In the genomic region with DNA sequence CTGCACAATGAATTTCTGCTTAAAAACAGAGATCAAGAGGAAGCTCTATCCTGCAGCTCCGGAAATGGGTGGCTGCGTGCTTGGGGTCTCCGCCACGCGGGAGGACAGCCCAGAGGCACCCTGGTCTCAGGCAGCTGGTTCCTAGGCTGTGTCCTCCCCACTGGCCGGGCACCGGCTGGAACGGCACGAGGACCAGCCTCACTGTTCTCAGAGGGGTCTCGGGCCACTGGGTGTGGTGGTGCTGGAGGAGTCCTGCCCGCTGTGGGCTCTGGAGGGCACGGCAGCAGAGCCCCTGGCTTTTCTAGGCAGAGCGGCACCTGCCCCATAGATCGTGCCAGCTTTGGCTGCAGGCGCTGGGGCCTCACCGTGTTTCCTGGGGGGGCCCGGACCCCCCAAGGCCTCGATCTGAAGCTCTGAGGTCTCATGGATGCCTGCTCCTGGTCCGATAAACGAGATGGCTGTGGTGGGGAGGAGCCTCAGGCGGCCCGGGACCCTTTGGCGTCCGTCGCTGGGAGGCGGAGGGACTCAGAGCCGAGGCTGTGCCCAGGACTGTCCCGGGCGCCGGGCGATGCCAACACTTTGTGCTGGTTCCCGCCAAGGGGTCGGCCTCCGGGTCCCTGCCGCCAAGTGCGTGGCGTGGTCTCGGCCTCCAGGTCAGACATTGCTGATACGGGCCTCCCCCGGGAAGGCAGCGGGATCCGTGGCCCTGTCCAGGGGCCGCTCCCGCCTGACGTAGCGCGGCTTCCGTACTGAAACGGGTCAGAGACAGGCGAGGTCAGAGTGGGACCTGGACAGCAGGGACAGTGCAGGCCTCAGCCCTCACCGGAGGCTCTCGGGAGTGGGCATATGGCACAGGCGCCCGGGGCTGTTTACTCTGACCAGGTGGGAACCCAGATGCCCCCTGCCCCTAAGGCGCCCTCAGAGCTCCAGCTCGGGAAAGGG, we compare ENCODE assay signal across 19 cellular contexts. TPM values are rescaled to one million over a fixed set of nuclear protein-coding genes. Genes with fewer than 3 reads are reported as not detected.
A peak's percentile ranks its signal among the peaks of the same experiment; 100 is the strongest.
DNase-seq lines count a peak whose midpoint lies in the region; ATAC-seq, FAIRE-seq and TF ChIP-seq lines count a peak whose summit lies in the region.
"Had no signal": no experiment of that assay in that cellular context is flagged by ENCODE, and none has a peak within 500 bp of the region (broad histone marks: within the 10 kb centered on the region; RNA-seq: fewer than 3 reads in every experiment).

No MANE protein-coding gene starts in this region.

- peaks cover 0 to 11% (median 7%) of the 10 kb centered on the region in 4 donors for H3K4me1 ChIP-seq in right lobe of liver
- peaks cover 14% of the 10 kb centered on the region for H3K4me1 ChIP-seq in HepG2 (ENCODE audit: insufficient read depth, low read length)
- H3K4me1 ChIP-seq in esophagus muscularis mucosa, result peaks cover 12 to 16% (median 14%) of the 10 kb centered on the region in 4 donors

- H3K27me3 Mint-ChIP-seq in glutamatergic neuron (ENCODE audit: unreplicated experiment) (peaks cover 3% of the 10 kb centered on the region), osteocyte (ENCODE audit: unreplicated experiment) (no peaks in the 10 kb centered on the region)
- H3K27me3 Mint-ChIP-seq: central memory CD8-positive, alpha-beta T cell had no signal

- H2AFZ ChIP-seq in HepG2 (ENCODE audit: low read length), result no peak overlapping the region

- no peak overlapping the region for H3K27ac ChIP-seq in right lobe of liver
- no peak overlapping the region for H3K27ac ChIP-seq in HepG2 (ENCODE audit: extremely low read length, insufficient read depth, low read length)
- no peak overlapping the region for H3K27ac ChIP-seq in esophagus muscularis mucosa (replicated peaks in 1 of 4)
- H3K27ac ChIP-seq: tibial nerve, VCaP had no signal

- no peaks in the 10 kb centered on the region for H3K36me3 Mint-ChIP-seq in glutamatergic neuron (ENCODE audit: unreplicated experiment)
- peaks cover 3% of the 10 kb centered on the region for H3K36me3 Mint-ChIP-seq in osteocyte (ENCODE audit: unreplicated experiment)

- no peak for TF ChIP-seq CTCF in right lobe of liver (IDR thresholded peaks at IDR 0.05)
- no peak for TF ChIP-seq CTCF in HepG2 (CRISPR knock-in tag; IDR thresholded peaks at IDR 0.05)
- TF ChIP-seq CTCF in glutamatergic neuron (IDR thresholded peaks at IDR 0.05; ENCODE audit: partially characterized antibody, unreplicated experiment), result no peak
- no peak for TF ChIP-seq CTCF in osteocyte (IDR thresholded peaks at IDR 0.05)
- TF ChIP-seq CTCF in esophagus muscularis mucosa (IDR thresholded peaks at IDR 0.05), result no peak

- POLR2A ChIA-PET in HepG2 (lab: Yijun Ruan, JAX), result interaction anchor here (1.0 kb wide), 1 partner anchor 192 kb away, joined by 3 read pairs; no protein-coding TSS in a partner anchor

- no peak overlapping the region for H3K4me3 Mint-ChIP-seq in glutamatergic neuron (ENCODE audit: unreplicated experiment)
- H3K4me3 Mint-ChIP-seq in osteocyte (ENCODE audit: unreplicated experiment), result no peak overlapping the region
- H3K4me3 Mint-ChIP-seq: central memory CD8-positive, alpha-beta T cell had no signal

- ATAC-seq in right lobe of liver, result no peak
- no peak for ATAC-seq in HepG2
- ATAC-seq in HG03565 (IDR thresholded peaks at IDR 0.05; ENCODE audit: unreplicated experiment), result no peak
- no peak for ATAC-seq in esophagus mucosa

- no peak for TF ChIP-seq POLR2A in right lobe of liver (IDR thresholded peaks at IDR 0.05)
- no peak for TF ChIP-seq POLR2A in HepG2 (IDR thresholded peaks at IDR 0.05; ENCODE audit: insufficient read depth in 1 of 2, low read depth in 2 of 2, low read length in 2 of 2)
- no peak for TF ChIP-seq POLR2A in esophagus muscularis mucosa (IDR thresholded peaks at IDR 0.05; ENCODE audit: low read depth)

- H3K36me3 ChIP-seq in right lobe of liver (no peaks in the 10 kb centered on the region), HepG2 (replicated peaks in 1 of 2; ENCODE audit: control insufficient read depth in 1 of 2, insufficient read depth in 2 of 2, low read length in 2 of 2) (no peaks in the 10 kb centered on the region), esophagus muscularis mucosa (peaks cover 0 to 36% (median 19%) of the 10 kb centered on the region in 4 donors)

- no CpG with 5 or more reads among the region's 56 CpGs for WGBS in right lobe of liver (ENCODE audit: insufficient coverage, low coverage, low lambda C conversion rate, missing lambda C conversion rate)
- 95% methylated on average over 20 of the region's 56 CpGs for WGBS in HepG2 (ENCODE audit: low lambda C conversion rate)
- 96% methylated on average over 9 of the region's 56 CpGs for WGBS in esophagus muscularis mucosa

- no peak for FAIRE-seq in HepG2 (lab: Jason Lieb, UNC)
- FAIRE-seq: endothelial cell of umbilical vein, keratinocyte had no signal

- no peaks in the 10 kb centered on the region for H4K20me1 ChIP-seq in HepG2 (ENCODE audit: insufficient read depth, low read length)

- no peaks in the 10 kb centered on the region for H3K79me2 ChIP-seq in HepG2 (ENCODE audit: insufficient read depth, low read length)

- CTCF ChIA-PET in HepG2 (lab: Yijun Ruan, JAX; ENCODE audit: low intra/inter-chr PET ratio, low total read pairs), result no interaction called here

- in situ Hi-C loops in HepG2 (cut with HindIII; ENCODE audit: extremely low pct_ligation_motif_present, low pct_unique_long_range_greater_than_20kb), result no loop called here

- H3K9me3 Mint-ChIP-seq in glutamatergic neuron (ENCODE audit: unreplicated experiment) (peaks cover 4% of the 10 kb centered on the region), osteocyte (ENCODE audit: unreplicated experiment) (no peaks in the 10 kb centered on the region)
- H3K9me3 Mint-ChIP-seq: central memory CD8-positive, alpha-beta T cell had no signal

- H3K9me3 ChIP-seq in right lobe of liver (no peaks in the 10 kb centered on the region), HepG2 (ENCODE audit: low read length) (no peaks in the 10 kb centered on the region), esophagus muscularis mucosa (no peaks in the 10 kb centered on the region)
- H3K9me3 ChIP-seq: tibial nerve had no signal

- no peak for TF ChIP-seq RAD21 in HepG2 (CRISPR knock-in tag; IDR thresholded peaks at IDR 0.05)

- H3K4me3 ChIP-seq in right lobe of liver (no peak overlapping the region), HepG2 (replicated peaks in 1 of 3; ENCODE audit: insufficient read depth in 1 of 3, low read depth in 2 of 3, low read length in 3 of 3) (no peak overlapping the region), esophagus muscularis mucosa (no peak overlapping the region)
- H3K4me3 ChIP-seq: tibial nerve had no signal

- H3K27me3 ChIP-seq in right lobe of liver (no peaks in the 10 kb centered on the region), HepG2 (ENCODE audit: control insufficient read depth in 1 of 2, insufficient read depth in 2 of 2, low read length in 2 of 2) (no peaks in the 10 kb centered on the region), esophagus muscularis mucosa (peaks cover 0 to 17% (median 0%) of the 10 kb centered on the region in 4 donors)

- BruUV-seq in HepG2 (replicated peaks; lab: Mats Ljungman, UMichigan), result no TSS peak

- TF ChIP-seq EP300 in HepG2 (IDR thresholded peaks at IDR 0.05; ENCODE audit: low read depth in 2 of 2, low read length in 2 of 2) (no peak), HepG2 (CRISPR knock-in tag; IDR thresholded peaks at IDR 0.05; ENCODE audit: borderline replicate concordance) (no peak), esophagus muscularis mucosa (IDR thresholded peaks at IDR 0.05) (no peak)

- no peak overlapping the region for H3K4me2 ChIP-seq in HepG2 (ENCODE audit: low read depth, low read length)

- no peak overlapping the region for H3K9ac ChIP-seq in HepG2 (ENCODE audit: insufficient read depth, low read depth, low read length)

- intact Hi-C loops in right lobe of liver (cut with DNase I) (no loop called here), HepG2 (cut with micrococcal nuclease; ENCODE audit: unreplicated experiment) (no loop called here), esophagus muscularis mucosa (cut with DNase I) (no loop called here)

- H3K4me1 Mint-ChIP-seq in glutamatergic neuron (ENCODE audit: low read depth, unreplicated experiment), result peaks cover 2% of the 10 kb centered on the region
- peaks cover 9% of the 10 kb centered on the region for H3K4me1 Mint-ChIP-seq in osteocyte (ENCODE audit: unreplicated experiment)
- H3K4me1 Mint-ChIP-seq: central memory CD8-positive, alpha-beta T cell had no signal

- DNase-seq in right lobe of liver (peak; percentile 20 to 46 (median 37)), HepG2 (ENCODE audit: low spot score) (no peak), glutamatergic neuron (peak; percentile 28), osteocyte (ENCODE audit: extremely low spot score, unreplicated experiment) (peak; percentile 85), esophagus muscularis mucosa (ENCODE audit: extremely low spot score) (no peak), NCI-H187 treated with DMSO at 0.1 percent for 48 hours (lab: John Stamatoyannopoulos, UW) (no peak)
- DNase-seq: DMS79 treated with DMSO at 0.1 percent for 48 hours, NCI-H1436 treated with DMSO at 0.1 percent for 48 hours, NCI-H510A, retina had no signal

- no peak overlapping the region for H3K27ac Mint-ChIP-seq in glutamatergic neuron (ENCODE audit: unreplicated experiment)
- no peak overlapping the region for H3K27ac Mint-ChIP-seq in osteocyte (ENCODE audit: unreplicated experiment)

RNA-seq across cellular contexts. Expression of gene RNF223, which starts 8.4 kb away (rescaled TPM):
- not detected for total RNA-seq in right lobe of liver
- total RNA-seq in HepG2 (2016; rRNA removed; fragmentation: Illumina TruSeq; extraction: Trizol), result not detected in 2 replicates
- not detected in 2 replicates for total RNA-seq in HepG2 (2016; cell fraction: cytosol; rRNA removed; fragmentation: Illumina TruSeq; extraction: Trizol; ENCODE audit: low read depth)
- total RNA-seq in HepG2 (2016; cell fraction: insoluble cytoplasmic fraction; rRNA removed; fragmentation: Illumina TruSeq; extraction: Trizol), result not detected in 2 replicates
- total RNA-seq in HepG2 (2016; cell fraction: membrane; rRNA removed; fragmentation: Illumina TruSeq; extraction: Trizol), result not detected in 2 replicates
- total RNA-seq in HepG2 (2016; cell fraction: nucleus; rRNA removed; fragmentation: Illumina TruSeq; extraction: Trizol), result not detected in 2 replicates
- 0.03 and 0.05 TPM in 2 replicates for polyA plus RNA-seq in HepG2 (2011; rRNA removed)
- 0.04 TPM in 1 of 2 replicates, not detected in the other for polyA plus RNA-seq in HepG2 (2011; cell fraction: cytosol; rRNA removed)
- polyA plus RNA-seq in HepG2 (2011; cell fraction: nucleus; rRNA removed), result not detected in 2 replicates
- 0.07 and 0.08 TPM in 2 replicates for polyA plus RNA-seq in HepG2 (2012)
- polyA plus RNA-seq in HepG2 (2016; cell fraction: cytosol; fragmentation: Illumina TruSeq; extraction: Trizol; ENCODE audit: low read depth), result not detected in 2 replicates
- polyA plus RNA-seq in HepG2 (2016; cell fraction: insoluble cytoplasmic fraction; fragmentation: Illumina TruSeq; extraction: Trizol; ENCODE audit: low read depth), result not detected in 2 replicates
- polyA plus RNA-seq in HepG2 (2016; cell fraction: membrane; fragmentation: Illumina TruSeq; extraction: Trizol; ENCODE audit: low read depth), result not detected in 2 replicates
- not detected in 2 replicates for polyA plus RNA-seq in HepG2 (2016; cell fraction: nucleus; fragmentation: Illumina TruSeq; extraction: Trizol; ENCODE audit: insufficient read depth, low read depth)
- polyA minus RNA-seq in HepG2 (2011; rRNA and poly(A)+ RNA removed; ENCODE audit: low replicate concordance), result 2.1 TPM in 1 of 2 replicates, not detected in the other
- polyA minus RNA-seq in HepG2 (2011; cell fraction: cytosol; rRNA and poly(A)+ RNA removed), result not detected in 2 replicates
- polyA minus RNA-seq in HepG2 (2011; cell fraction: nucleus; rRNA and poly(A)+ RNA removed), result 0.26 TPM in 1 of 2 replicates, not detected in the other
- total RNA-seq in glutamatergic neuron (ENCODE audit: unreplicated experiment), result not detected
- not detected in 2 replicates for total RNA-seq in osteocyte
- total RNA-seq in esophagus muscularis mucosa, result not detected
- total RNA-seq in esophagus mucosa, result 22.3 TPM
- total RNA-seq: endothelial cell of umbilical vein, glomerular endothelial cell, LHCN-M2, tibial nerve had no signal
- polyA plus RNA-seq: endothelial cell of umbilical vein had no signal

RNA-seq across cellular contexts. Expression of gene C1orf159, which starts 33.4 kb away (rescaled TPM):
- total RNA-seq in right lobe of liver (1 to 10 TPM; 4.0 to 7.7 (median 6.4) TPM), HepG2 (2016; rRNA removed; fragmentation: Illumina TruSeq; extraction: Trizol) (3.8 and 6.7 TPM in 2 replicates), glutamatergic neuron (ENCODE audit: unreplicated experiment) (24.5 TPM), osteocyte (16.9 and 17.9 TPM in 2 replicates), esophagus muscularis mucosa (10 to 100 TPM in 1 of 4 donors, 1 to 10 TPM in 3; 4.2 to 11.9 (median 8.5) TPM), esophagus mucosa (9.4 TPM)
- 6.3 and 6.8 TPM in 2 replicates for total RNA-seq in HepG2 (2016; cell fraction: cytosol; rRNA removed; fragmentation: Illumina TruSeq; extraction: Trizol; ENCODE audit: low read depth)
- total RNA-seq in HepG2 (2016; cell fraction: insoluble cytoplasmic fraction; rRNA removed; fragmentation: Illumina TruSeq; extraction: Trizol), result 3.6 and 6.6 TPM in 2 replicates
- 7.4 and 7.9 TPM in 2 replicates for total RNA-seq in HepG2 (2016; cell fraction: membrane; rRNA removed; fragmentation: Illumina TruSeq; extraction: Trizol)
- total RNA-seq in HepG2 (2016; cell fraction: nucleus; rRNA removed; fragmentation: Illumina TruSeq; extraction: Trizol), result 6.3 and 7.7 TPM in 2 replicates
- polyA plus RNA-seq in HepG2 (2011; rRNA removed), result 3.8 and 4.2 TPM in 2 replicates
- 1.7 and 4.2 TPM in 2 replicates for polyA plus RNA-seq in HepG2 (2011; cell fraction: cytosol; rRNA removed)
- polyA plus RNA-seq in HepG2 (2011; cell fraction: nucleus; rRNA removed), result 22.9 and 35.9 TPM in 2 replicates
- polyA plus RNA-seq in HepG2 (2012), result 2.8 and 3.2 TPM in 2 replicates
- polyA plus RNA-seq in HepG2 (2016; cell fraction: cytosol; fragmentation: Illumina TruSeq; extraction: Trizol; ENCODE audit: low read depth), result 4.7 and 6.0 TPM in 2 replicates
- 3.5 and 4.0 TPM in 2 replicates for polyA plus RNA-seq in HepG2 (2016; cell fraction: insoluble cytoplasmic fraction; fragmentation: Illumina TruSeq; extraction: Trizol; ENCODE audit: low read depth)
- polyA plus RNA-seq in HepG2 (2016; cell fraction: membrane; fragmentation: Illumina TruSeq; extraction: Trizol; ENCODE audit: low read depth), result 7.0 and 8.1 TPM in 2 replicates
- 19.9 and 20.1 TPM in 2 replicates for polyA plus RNA-seq in HepG2 (2016; cell fraction: nucleus; fragmentation: Illumina TruSeq; extraction: Trizol; ENCODE audit: insufficient read depth, low read depth)
- polyA minus RNA-seq in HepG2 (2011; rRNA and poly(A)+ RNA removed; ENCODE audit: low replicate concordance), result 2.9 and 5.6 TPM in 2 replicates
- polyA minus RNA-seq in HepG2 (2011; cell fraction: cytosol; rRNA and poly(A)+ RNA removed), result 2.1 and 2.2 TPM in 2 replicates
- polyA minus RNA-seq in HepG2 (2011; cell fraction: nucleus; rRNA and poly(A)+ RNA removed), result 3.7 and 4.5 TPM in 2 replicates

Comparison
In these comparisons a context has a peak if more than half of its experiments do, and no peak if none do; other contexts are left out.
1. DNase-seq: peak in right lobe of liver (3 of 3), glutamatergic neuron (single experiment) and osteocyte (single experiment); none in HepG2 (single experiment), esophagus muscularis mucosa (single experiment) and NCI-H187 treated with DMSO at 0.1 percent for 48 hours (single experiment).
2. RNA of gene RNF223, which starts 8.4 kb away (total RNA-seq): 22.3 TPM in esophagus mucosa (single experiment); not detected in osteocyte, not detected in right lobe of liver, not detected in HepG2, not detected in glutamatergic neuron (single experiment) and not detected in esophagus muscularis mucosa; every median in the first group is over 10 times any median in the second.